ENCODE assay signal across 1 cellular context in genomic region chr4:183504064-183504929, GRCh38.
TF ChIP-seq lines count a peak whose summit lies in the region.

No MANE protein-coding gene starts in this region.

TF ChIP-seq in K562, 482 proteins besides CTCF, POLR2A, EP300 and RAD21 (continued from another document and continues in another):
- TF ChIP-seq ASH1L (IDR thresholded peaks at IDR 0.05; ENCODE audit: borderline replicate concordance, low read depth, partially characterized antibody), result no peak
- peak; percentile 97 for TF ChIP-seq SP1 (CRISPR knock-in tag; IDR thresholded peaks at IDR 0.05)
- TF ChIP-seq BHLHE40 (IDR thresholded peaks at IDR 0.05; ENCODE audit: low read length), result peak; percentile 25; the same call in 1 of the 2 replicates
- TF ChIP-seq ZNF717 (CRISPR knock-in tag; IDR thresholded peaks at IDR 0.05), result no peak
- no peak for TF ChIP-seq ZBTB17 (CRISPR knock-in tag; IDR thresholded peaks at IDR 0.05)
- TF ChIP-seq FOXJ2 (tag; IDR thresholded peaks at IDR 0.05), result no peak
- TF ChIP-seq, protein P1, sequence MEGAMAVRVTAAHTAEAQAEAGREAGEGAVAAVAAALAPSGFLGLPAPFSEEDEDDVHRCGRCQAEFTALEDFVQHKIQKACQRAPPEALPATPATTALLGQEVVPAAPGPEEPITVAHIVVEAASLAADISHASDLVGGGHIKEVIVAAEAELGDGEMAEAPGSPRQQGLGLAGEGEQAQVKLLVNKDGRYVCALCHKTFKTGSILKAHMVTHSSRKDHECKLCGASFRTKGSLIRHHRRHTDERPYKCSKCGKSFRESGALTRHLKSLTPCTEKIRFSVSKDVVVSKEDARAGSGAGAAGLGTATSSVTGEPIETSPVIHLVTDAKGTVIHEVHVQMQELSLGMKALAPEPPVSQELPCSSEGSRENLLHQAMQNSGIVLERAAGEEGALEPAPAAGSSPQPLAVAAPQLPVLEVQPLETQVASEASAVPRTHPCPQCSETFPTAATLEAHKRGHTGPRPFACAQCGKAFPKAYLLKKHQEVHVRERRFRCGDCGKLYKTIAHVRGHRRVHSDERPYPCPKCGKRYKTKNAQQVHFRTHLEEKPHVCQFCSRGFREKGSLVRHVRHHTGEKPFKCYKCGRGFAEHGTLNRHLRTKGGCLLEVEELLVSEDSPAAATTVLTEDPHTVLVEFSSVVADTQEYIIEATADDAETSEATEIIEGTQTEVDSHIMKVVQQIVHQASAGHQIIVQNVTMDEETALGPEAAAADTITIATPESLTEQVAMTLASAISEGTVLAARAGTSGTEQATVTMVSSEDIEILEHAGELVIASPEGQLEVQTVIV (CRISPR knock-in tag; IDR thresholded peaks at IDR 0.05; ENCODE audit: borderline replicate concordance), result no peak
- peak; percentile 97 for TF ChIP-seq ZNF263 (CRISPR knock-in tag; IDR thresholded peaks at IDR 0.05; ENCODE audit: borderline replicate concordance)
- TF ChIP-seq STAT5B (CRISPR knock-in tag; IDR thresholded peaks at IDR 0.05), result no peak
- TF ChIP-seq DNMT1 (IDR thresholded peaks at IDR 0.05), result no peak
- TF ChIP-seq CBX1 (IDR thresholded peaks at IDR 0.05; ENCODE audit: low read depth), result peak; percentile 69
- TF ChIP-seq ATF7 (IDR thresholded peaks at IDR 0.05), result peak; percentile 73
- peak; percentile 56; the same call in 1 of the 2 replicates for TF ChIP-seq CREB3L1 (IDR thresholded peaks at IDR 0.05; ENCODE audit: borderline replicate concordance, low read depth)
- no peak for TF ChIP-seq GATA2 (CRISPR knock-in tag; IDR thresholded peaks at IDR 0.05)
- TF ChIP-seq HMG20B (CRISPR knock-in tag; IDR thresholded peaks at IDR 0.05), result no peak
- TF ChIP-seq XRCC5 (IDR thresholded peaks at IDR 0.05; ENCODE audit: low read depth, low read length), result 0 out of 2 replicates have a peak, but pooled peaks have one; percentile 38
- TF ChIP-seq RB1 (IDR thresholded peaks at IDR 0.05; ENCODE audit: low read depth), result peak; percentile 91
- TF ChIP-seq MYC (IDR thresholded peaks at IDR 0.05; ENCODE audit: low read depth, low read length), result peak; percentile 89
- TF ChIP-seq MYC (CRISPR knock-in tag; IDR thresholded peaks at IDR 0.05; ENCODE audit: borderline replicate concordance, low read depth), result no peak
- TF ChIP-seq LEF1 (IDR thresholded peaks at IDR 0.05), result 0 out of 2 replicates have a peak, but pooled peaks have one; percentile 27
- TF ChIP-seq, protein P2, sequence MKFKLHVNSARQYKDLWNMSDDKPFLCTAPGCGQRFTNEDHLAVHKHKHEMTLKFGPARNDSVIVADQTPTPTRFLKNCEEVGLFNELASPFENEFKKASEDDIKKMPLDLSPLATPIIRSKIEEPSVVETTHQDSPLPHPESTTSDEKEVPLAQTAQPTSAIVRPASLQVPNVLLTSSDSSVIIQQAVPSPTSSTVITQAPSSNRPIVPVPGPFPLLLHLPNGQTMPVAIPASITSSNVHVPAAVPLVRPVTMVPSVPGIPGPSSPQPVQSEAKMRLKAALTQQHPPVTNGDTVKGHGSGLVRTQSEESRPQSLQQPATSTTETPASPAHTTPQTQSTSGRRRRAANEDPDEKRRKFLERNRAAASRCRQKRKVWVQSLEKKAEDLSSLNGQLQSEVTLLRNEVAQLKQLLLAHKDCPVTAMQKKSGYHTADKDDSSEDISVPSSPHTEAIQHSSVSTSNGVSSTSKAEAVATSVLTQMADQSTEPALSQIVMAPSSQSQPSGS (CRISPR knock-in tag; IDR thresholded peaks at IDR 0.05), result 0 out of 2 replicates have a peak, but pooled peaks have one; percentile 16
- TF ChIP-seq, protein P3, sequence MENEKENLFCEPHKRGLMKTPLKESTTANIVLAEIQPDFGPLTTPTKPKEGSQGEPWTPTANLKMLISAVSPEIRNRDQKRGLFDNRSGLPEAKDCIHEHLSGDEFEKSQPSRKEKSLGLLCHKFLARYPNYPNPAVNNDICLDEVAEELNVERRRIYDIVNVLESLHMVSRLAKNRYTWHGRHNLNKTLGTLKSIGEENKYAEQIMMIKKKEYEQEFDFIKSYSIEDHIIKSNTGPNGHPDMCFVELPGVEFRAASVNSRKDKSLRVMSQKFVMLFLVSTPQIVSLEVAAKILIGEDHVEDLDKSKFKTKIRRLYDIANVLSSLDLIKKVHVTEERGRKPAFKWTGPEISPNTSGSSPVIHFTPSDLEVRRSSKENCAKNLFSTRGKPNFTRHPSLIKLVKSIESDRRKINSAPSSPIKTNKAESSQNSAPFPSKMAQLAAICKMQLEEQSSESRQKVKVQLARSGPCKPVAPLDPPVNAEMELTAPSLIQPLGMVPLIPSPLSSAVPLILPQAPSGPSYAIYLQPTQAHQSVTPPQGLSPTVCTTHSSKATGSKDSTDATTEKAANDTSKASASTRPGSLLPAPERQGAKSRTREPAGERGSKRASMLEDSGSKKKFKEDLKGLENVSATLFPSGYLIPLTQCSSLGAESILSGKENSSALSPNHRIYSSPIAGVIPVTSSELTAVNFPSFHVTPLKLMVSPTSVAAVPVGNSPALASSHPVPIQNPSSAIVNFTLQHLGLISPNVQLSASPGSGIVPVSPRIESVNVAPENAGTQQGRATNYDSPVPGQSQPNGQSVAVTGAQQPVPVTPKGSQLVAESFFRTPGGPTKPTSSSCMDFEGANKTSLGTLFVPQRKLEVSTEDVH (IDR thresholded peaks at IDR 0.05; ENCODE audit: low read depth, partially characterized antibody), result peak; percentile 92
- peak; percentile 87 for TF ChIP-seq FIP1L1 (IDR thresholded peaks at IDR 0.05; ENCODE audit: low read depth, low read length, poor library complexity, severe bottlenecking)
- TF ChIP-seq ZNF766 (CRISPR knock-in tag; conservative IDR thresholded peaks at IDR 0.05), result 0 out of 2 replicates have a peak, but pooled peaks have one; percentile 40
- 0 out of 2 replicates have a peak, but pooled peaks have one; percentile 45 for TF ChIP-seq ILF3 (IDR thresholded peaks at IDR 0.05; ENCODE audit: borderline replicate concordance)
- TF ChIP-seq PML (IDR thresholded peaks at IDR 0.05; ENCODE audit: low read length), result peak; percentile 27; the same call in 1 of the 2 replicates
- peak; percentile 62; the same call in 1 of the 2 replicates for TF ChIP-seq GTF2F1 (IDR thresholded peaks at IDR 0.05; ENCODE audit: low read depth, low read length)
- no peak for TF ChIP-seq ZC3H11A (IDR thresholded peaks at IDR 0.05; ENCODE audit: low read depth, low read length)
- peak; percentile 93 for TF ChIP-seq RBFOX2 (IDR thresholded peaks at IDR 0.05; ENCODE audit: low read depth, low read length)
- no peak for TF ChIP-seq ZNF274 (IDR thresholded peaks at IDR 0.05; ENCODE audit: borderline replicate concordance, low read depth, low read length)
- TF ChIP-seq MEF2A (IDR thresholded peaks at IDR 0.05; ENCODE audit: control insufficient read depth, low read depth, low read length), result no peak
- TF ChIP-seq TRIM28 (IDR thresholded peaks at IDR 0.05), result peak; percentile 53
- peak; percentile 91 for TF ChIP-seq ZFP91 (CRISPR knock-in tag; IDR thresholded peaks at IDR 0.05)
- TF ChIP-seq POLR2AphosphoS2 (IDR thresholded peaks at IDR 0.05; ENCODE audit: low read length), result no peak
- peak; percentile 17 for TF ChIP-seq FOS (IDR thresholded peaks at IDR 0.05; ENCODE audit: extremely low read depth, insufficient read length)
- TF ChIP-seq KAT2B (IDR thresholded peaks at IDR 0.05; ENCODE audit: low read depth, low read length), result no peak
- TF ChIP-seq RBM22 (IDR thresholded peaks at IDR 0.05; ENCODE audit: low read depth, low read length, poor library complexity, severe bottlenecking), result peak; percentile 21
- TF ChIP-seq L3MBTL2 (IDR thresholded peaks at IDR 0.05), result peak; percentile 93
- TF ChIP-seq SUPT5H (IDR thresholded peaks at IDR 0.05), result peak; percentile 76
- no peak for TF ChIP-seq ZKSCAN3 (CRISPR knock-in tag; IDR thresholded peaks at IDR 0.05)
- TF ChIP-seq MAZ (CRISPR knock-in tag; conservative IDR thresholded peaks at IDR 0.05 in 1 of 2, IDR thresholded peaks at IDR 0.05 in 1 of 2), result peak; percentile 88 to 92; a peak in 3 of 4 replicates
- peak; percentile 96 to 98 for TF ChIP-seq E2F6 (IDR thresholded peaks at IDR 0.05; ENCODE audit: borderline replicate concordance in 1 of 2, extremely low read depth in 1 of 2, insufficient read depth in 1 of 2, insufficient read length in 1 of 2, low read depth in 1 of 2, low read length in 1 of 2, poor library complexity in 1 of 2, severe bottlenecking in 1 of 2)
- peak in 1 of 2 experiments; percentile 19; a peak in 1 of 4 replicates for TF ChIP-seq RCOR1 (IDR thresholded peaks at IDR 0.05; ENCODE audit: borderline replicate concordance in 1 of 2, low read depth in 2 of 2, low read length in 2 of 2)
- TF ChIP-seq KDM2B (CRISPR knock-in tag; IDR thresholded peaks at IDR 0.05), result peak; percentile 88
- TF ChIP-seq ZNF354B (CRISPR knock-in tag; IDR thresholded peaks at IDR 0.05), result no peak
- peak; percentile 78 for TF ChIP-seq CCNT2 (IDR thresholded peaks at IDR 0.05; ENCODE audit: borderline replicate concordance, extremely low read depth, insufficient read length, low read depth, low read length)
- TF ChIP-seq E2F3 (CRISPR knock-in tag; IDR thresholded peaks at IDR 0.05), result no peak
- TF ChIP-seq HMGN3 (IDR thresholded peaks at IDR 0.05; ENCODE audit: borderline replicate concordance, extremely low read depth, insufficient read length, low read depth, low read length), result peak; percentile 86
- TF ChIP-seq ZNF75A (CRISPR knock-in tag; IDR thresholded peaks at IDR 0.05), result no peak
- peak; percentile 39; the same call in 1 of the 2 replicates for TF ChIP-seq HCFC1 (IDR thresholded peaks at IDR 0.05; ENCODE audit: low read depth, low read length)
- TF ChIP-seq, protein P4, sequence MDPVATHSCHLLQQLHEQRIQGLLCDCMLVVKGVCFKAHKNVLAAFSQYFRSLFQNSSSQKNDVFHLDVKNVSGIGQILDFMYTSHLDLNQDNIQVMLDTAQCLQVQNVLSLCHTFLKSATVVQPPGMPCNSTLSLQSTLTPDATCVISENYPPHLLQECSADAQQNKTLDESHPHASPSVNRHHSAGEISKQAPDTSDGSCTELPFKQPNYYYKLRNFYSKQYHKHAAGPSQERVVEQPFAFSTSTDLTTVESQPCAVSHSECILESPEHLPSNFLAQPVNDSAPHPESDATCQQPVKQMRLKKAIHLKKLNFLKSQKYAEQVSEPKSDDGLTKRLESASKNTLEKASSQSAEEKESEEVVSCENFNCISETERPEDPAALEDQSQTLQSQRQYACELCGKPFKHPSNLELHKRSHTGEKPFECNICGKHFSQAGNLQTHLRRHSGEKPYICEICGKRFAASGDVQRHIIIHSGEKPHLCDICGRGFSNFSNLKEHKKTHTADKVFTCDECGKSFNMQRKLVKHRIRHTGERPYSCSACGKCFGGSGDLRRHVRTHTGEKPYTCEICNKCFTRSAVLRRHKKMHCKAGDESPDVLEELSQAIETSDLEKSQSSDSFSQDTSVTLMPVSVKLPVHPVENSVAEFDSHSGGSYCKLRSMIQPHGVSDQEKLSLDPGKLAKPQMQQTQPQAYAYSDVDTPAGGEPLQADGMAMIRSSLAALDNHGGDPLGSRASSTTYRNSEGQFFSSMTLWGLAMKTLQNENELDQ (CRISPR knock-in tag; IDR thresholded peaks at IDR 0.05; ENCODE audit: borderline replicate concordance), result no peak
- no peak for TF ChIP-seq ZNF212 (CRISPR knock-in tag; IDR thresholded peaks at IDR 0.05)
- no peak for TF ChIP-seq SMARCE1 (IDR thresholded peaks at IDR 0.05)
